Comparison of ENCODE assay signal across 8 cellular contexts in the genomic region with DNA sequence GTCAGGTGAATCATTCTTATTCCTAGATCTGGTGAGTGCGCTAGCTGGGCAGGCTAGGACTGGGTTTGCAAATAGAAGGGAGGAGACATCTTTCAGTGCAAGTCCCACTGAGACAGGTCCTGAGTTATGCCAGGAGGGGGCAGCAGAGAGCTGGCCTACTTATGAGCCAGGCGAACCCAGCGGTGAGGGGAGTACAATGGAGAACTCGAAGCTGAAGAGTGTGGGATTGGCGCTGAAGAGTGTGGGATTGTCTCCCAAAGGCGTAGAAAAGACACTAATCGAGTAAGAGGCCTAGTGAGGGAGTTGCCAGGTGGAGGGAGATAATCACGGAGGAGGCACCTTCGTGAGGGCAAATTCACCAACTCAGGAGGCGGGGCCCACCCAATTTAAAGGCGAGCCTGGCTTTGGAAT.
DNase-seq lines count a peak whose midpoint lies in the region; ATAC-seq, FAIRE-seq and TF ChIP-seq lines count a peak whose summit lies in the region.

No MANE protein-coding gene starts in this region.

- POLR2A ChIA-PET in CD8-positive, alpha-beta T cell (lab: Charles Lee) = no interaction called here
- POLR2A ChIA-PET in naive thymus-derived CD4-positive, alpha-beta T cell (lab: Charles Lee) = no interaction called here

- no peak overlapping the region for H3K27ac Mint-ChIP-seq in CD8-positive, alpha-beta T cell
- no peak overlapping the region for H3K27ac Mint-ChIP-seq in naive thymus-derived CD4-positive, alpha-beta T cell
- no peak overlapping the region for H3K27ac Mint-ChIP-seq in stimulated activated effector memory CD8-positive, alpha-beta T cell treated with anti-CD3 and anti-CD28 coated beads, Interleukin-12 subunit alpha, Interleukin-12 subunit beta, amount 100 ng/mL, for 72 hours

- TF ChIP-seq CTCF in CD8-positive, alpha-beta T cell (IDR thresholded peaks at IDR 0.05) = peak; percentile 49
- peak; percentile 83 for TF ChIP-seq CTCF in epithelial cell of esophagus (IDR thresholded peaks at IDR 0.05; ENCODE audit: insufficient read depth, low read depth, low read length, missing control alignments)

- FAIRE-seq in GM19239 (lab: Jason Lieb, UNC) = peak; percentile 90

- no peak for ATAC-seq in CD8-positive, alpha-beta T cell
- ATAC-seq in HG03378 (IDR thresholded peaks at IDR 0.05; ENCODE audit: unreplicated experiment) = peak; percentile 95
- ATAC-seq in naive thymus-derived CD4-positive, alpha-beta T cell = peak; percentile 73
- peak; percentile 42 for ATAC-seq in stimulated activated effector memory CD8-positive, alpha-beta T cell treated with anti-CD3 and anti-CD28 coated beads, Interleukin-12 subunit alpha, Interleukin-12 subunit beta, amount 100 ng/mL, for 72 hours

- intact Hi-C loops in CD8-positive, alpha-beta T cell (cut with DNase I, micrococcal nuclease) = loop anchor here in 1 of 2 experiments (5.0 kb wide), 1 partner anchor 675 kb away; no protein-coding TSS in a partner anchor
- intact Hi-C loops in naive thymus-derived CD4-positive, alpha-beta T cell (cut with micrococcal nuclease) = loop anchor here (1.0 kb wide), 1 partner anchor 84 kb away; no protein-coding TSS in a partner anchor

- H3K36me3 Mint-ChIP-seq in CD8-positive, alpha-beta T cell = no peaks in the 10 kb centered on the region
- H3K36me3 Mint-ChIP-seq in naive thymus-derived CD4-positive, alpha-beta T cell = no peaks in the 10 kb centered on the region
- H3K36me3 Mint-ChIP-seq in stimulated activated effector memory CD8-positive, alpha-beta T cell treated with anti-CD3 and anti-CD28 coated beads, Interleukin-12 subunit alpha, Interleukin-12 subunit beta, amount 100 ng/mL, for 72 hours = no peaks in the 10 kb centered on the region

- no peaks in the 10 kb centered on the region for H3K9me3 Mint-ChIP-seq in CD8-positive, alpha-beta T cell
- peaks cover 0 to 3% (median 0%) of the 10 kb centered on the region in 11 donors for H3K9me3 Mint-ChIP-seq in naive thymus-derived CD4-positive, alpha-beta T cell
- no peaks in the 10 kb centered on the region for H3K9me3 Mint-ChIP-seq in stimulated activated effector memory CD8-positive, alpha-beta T cell treated with anti-CD3 and anti-CD28 coated beads, Interleukin-12 subunit alpha, Interleukin-12 subunit beta, amount 100 ng/mL, for 72 hours

- H3K27me3 Mint-ChIP-seq in CD8-positive, alpha-beta T cell (ENCODE audit: low read depth) = no peaks in the 10 kb centered on the region
- H3K27me3 Mint-ChIP-seq in naive thymus-derived CD4-positive, alpha-beta T cell = peaks cover 0 to 4% (median 0%) of the 10 kb centered on the region in 5 donors

- peaks cover 2% of the 10 kb centered on the region for H3K4me1 Mint-ChIP-seq in CD8-positive, alpha-beta T cell (ENCODE audit: low read depth)
- peaks cover 0 to 5% (median 4%) of the 10 kb centered on the region in 7 donors for H3K4me1 Mint-ChIP-seq in naive thymus-derived CD4-positive, alpha-beta T cell
- peaks cover 6% of the 10 kb centered on the region for H3K4me1 Mint-ChIP-seq in stimulated activated effector memory CD8-positive, alpha-beta T cell treated with anti-CD3 and anti-CD28 coated beads, Interleukin-12 subunit alpha, Interleukin-12 subunit beta, amount 100 ng/mL, for 72 hours

- no peak overlapping the region for H3K27ac ChIP-seq in CD8-positive, alpha-beta T cell (ENCODE audit: low read depth, low read length)
- H3K27ac ChIP-seq in naive thymus-derived CD4-positive, alpha-beta T cell (ENCODE audit: low read depth, low read length) = no peak overlapping the region

- no peak overlapping the region for H3K4me3 ChIP-seq in CD8-positive, alpha-beta T cell (ENCODE audit: low read depth, low read length)
- H3K4me3 ChIP-seq in epithelial cell of esophagus (ENCODE audit: low read length) = no peak overlapping the region
- no peak overlapping the region for H3K4me3 ChIP-seq in naive thymus-derived CD4-positive, alpha-beta T cell (ENCODE audit: low read length)

- CTCF ChIA-PET in CD8-positive, alpha-beta T cell (lab: Charles Lee) = interaction anchor here (1.0 to 1.2 kb wide), 2 partner anchors 10 to 12 kb away, joined by 4 read pairs; no protein-coding TSS in a partner anchor
- CTCF ChIA-PET in naive thymus-derived CD4-positive, alpha-beta T cell (lab: Charles Lee) = no interaction called here

- DNase-seq in CD8-positive, alpha-beta T cell = peak; percentile 3 to 59 (median 37)
- DNase-seq in GM19239 (ENCODE audit: insufficient read length, low spot score) (peak; percentile 26), NCI-H69 (lab: John Stamatoyannopoulos, UW) (peak; percentile 66), epithelial cell of esophagus (ENCODE audit: low read depth) (peak; percentile 79)
- DNase-seq in activated CD8-positive, alpha-beta memory T cell treated with anti-CD3 and anti-CD28 coated beads for 48 hours (ENCODE audit: low read depth in 2 of 3, low spot score in 2 of 3) = peak; percentile 27 to 49 (median 30)
- peak; percentile 10 to 50 (median 30) for DNase-seq in naive thymus-derived CD4-positive, alpha-beta T cell
- DNase-seq in stimulated activated effector memory CD8-positive, alpha-beta T cell treated with anti-CD3 and anti-CD28 coated beads, Interleukin-12 subunit alpha, Interleukin-12 subunit beta, amount 100 ng/mL, for 72 hours (ENCODE audit: low spot score in 2 of 2) = peak; percentile 8 to 51

- H3K36me3 ChIP-seq in CD8-positive, alpha-beta T cell (ENCODE audit: insufficient read depth, low read length) = no peaks in the 10 kb centered on the region
- no peaks in the 10 kb centered on the region for H3K36me3 ChIP-seq in naive thymus-derived CD4-positive, alpha-beta T cell (ENCODE audit: control insufficient read depth in 2 of 3, insufficient read depth in 3 of 3, low read length in 3 of 3)

- no peaks in the 10 kb centered on the region for H3K27me3 ChIP-seq in CD8-positive, alpha-beta T cell (ENCODE audit: insufficient read depth, low read length)
- no peaks in the 10 kb centered on the region for H3K27me3 ChIP-seq in naive thymus-derived CD4-positive, alpha-beta T cell (ENCODE audit: control insufficient read depth in 2 of 2, insufficient read depth in 2 of 2, low read length in 2 of 2)

- no peaks in the 10 kb centered on the region for H3K9me3 ChIP-seq in CD8-positive, alpha-beta T cell (ENCODE audit: low read length)
- no peaks in the 10 kb centered on the region for H3K9me3 ChIP-seq in naive thymus-derived CD4-positive, alpha-beta T cell (ENCODE audit: control insufficient read depth in 2 of 3, low read length in 3 of 3)

- no peaks in the 10 kb centered on the region for H3K4me1 ChIP-seq in CD8-positive, alpha-beta T cell (ENCODE audit: insufficient read depth, low read length)
- H3K4me1 ChIP-seq in naive thymus-derived CD4-positive, alpha-beta T cell (ENCODE audit: control insufficient read depth in 2 of 2, insufficient read depth in 2 of 2, low read length in 2 of 2) = no peaks in the 10 kb centered on the region

- H3K4me3 Mint-ChIP-seq in CD8-positive, alpha-beta T cell = no peak overlapping the region
- peak overlapping the region in 2 of 10 donors; percentile 29 to 48 for H3K4me3 Mint-ChIP-seq in naive thymus-derived CD4-positive, alpha-beta T cell
- no peak overlapping the region for H3K4me3 Mint-ChIP-seq in stimulated activated effector memory CD8-positive, alpha-beta T cell treated with anti-CD3 and anti-CD28 coated beads, Interleukin-12 subunit alpha, Interleukin-12 subunit beta, amount 100 ng/mL, for 72 hours

Comparison
In these comparisons a context has a peak if more than half of its experiments do, and no peak if none do; other contexts are left out.
1. DNase-seq: peak in every context shown above with its lines; median percentile 79 in epithelial cell of esophagus; 66 in NCI-H69; 37 in CD8-positive, alpha-beta T cell; 30 in activated CD8-positive, alpha-beta memory T cell treated with anti-CD3 and anti-CD28 coated beads for 48 hours; 30 in naive thymus-derived CD4-positive, alpha-beta T cell; 30 in stimulated activated effector memory CD8-positive, alpha-beta T cell treated with anti-CD3 and anti-CD28 coated beads, Interleukin-12 subunit alpha, Interleukin-12 subunit beta, amount 100 ng/mL, for 72 hours; 26 in GM19239.